In the genomic region with DNA sequence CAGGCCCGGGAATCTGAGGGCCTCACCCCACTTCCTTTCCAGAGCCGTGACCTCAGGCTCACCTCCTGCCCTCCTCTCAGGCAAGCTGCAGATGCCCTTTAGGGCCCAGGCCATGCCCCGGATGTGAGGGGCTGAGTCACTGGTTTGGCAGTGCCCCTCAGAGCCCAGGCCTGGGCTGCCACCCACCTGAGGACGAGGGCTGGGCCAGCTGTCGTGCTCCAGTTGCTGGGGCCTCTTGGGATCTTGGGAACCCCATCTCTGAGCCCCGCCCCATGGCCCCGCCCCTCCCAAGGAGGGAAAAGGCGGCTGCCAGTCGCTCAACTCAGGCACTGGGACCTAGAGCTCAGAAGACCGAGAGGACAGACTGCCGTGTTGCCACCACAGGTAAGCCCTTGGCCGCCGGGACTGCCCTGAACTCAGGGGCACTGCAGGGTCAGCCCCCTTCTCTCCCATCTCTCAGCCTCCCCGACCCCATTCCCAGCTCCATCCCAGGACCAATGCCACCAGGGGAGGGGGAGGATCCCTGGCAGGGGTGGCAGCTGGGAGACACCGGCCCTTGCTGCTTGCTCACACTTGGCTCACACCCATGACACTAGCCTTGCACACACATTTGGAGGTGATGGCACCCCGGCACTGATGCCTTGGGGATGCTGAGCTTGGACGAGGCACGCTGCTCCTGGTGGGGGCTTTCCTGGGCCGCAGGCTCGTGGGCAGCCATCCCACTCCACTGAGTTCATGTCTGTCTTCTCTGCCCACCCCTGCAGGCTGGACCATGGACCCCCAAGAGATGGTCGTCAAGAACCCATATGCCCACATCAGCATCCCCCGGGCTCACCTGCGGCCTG, we compare ENCODE assay signal across 8 cellular contexts. TPM values are rescaled to one million over a fixed set of nuclear protein-coding genes. Genes with fewer than 3 reads are reported as not detected.
DNase-seq lines count a peak whose midpoint lies in the region; ATAC-seq and TF ChIP-seq lines count a peak whose summit lies in the region.

A gene with protein sequence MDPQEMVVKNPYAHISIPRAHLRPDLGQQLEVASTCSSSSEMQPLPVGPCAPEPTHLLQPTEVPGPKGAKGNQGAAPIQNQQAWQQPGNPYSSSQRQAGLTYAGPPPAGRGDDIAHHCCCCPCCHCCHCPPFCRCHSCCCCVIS (plus strand): TSS at position 325 of the 845 bp plus-strand sequence. CDS start 448 bp downstream, at position 773.

- no peak for TF ChIP-seq CTCF in MM.1S (IDR thresholded peaks at IDR 0.05; ENCODE audit: low read length)
- TF ChIP-seq CTCF in neural cell (IDR thresholded peaks at IDR 0.05; ENCODE audit: poor library complexity, severe bottlenecking): no peak

- peaks cover 0 to 13% (median 7%) of the 10 kb centered on the region in 4 donors for H3K4me1 Mint-ChIP-seq in CD4-positive, CD25-positive, alpha-beta regulatory T cell

- H3K27ac ChIP-seq in CD4-positive, CD25-positive, alpha-beta regulatory T cell (ENCODE audit: insufficient read depth, low read length, poor library complexity, severe bottlenecking): peak within 1 kb of the TSS; percentile 90
- no peak within 1 kb of the TSS for H3K27ac ChIP-seq in MM.1S (ENCODE audit: low read length)
- H3K27ac ChIP-seq in duodenal mucosa (ENCODE audit: low read depth, low read length): no peak within 1 kb of the TSS
- peak within 1 kb of the TSS; percentile 61 for H3K27ac ChIP-seq in neural cell (ENCODE audit: low read length)

- no peak for TF ChIP-seq RAD21 in neural cell (conservative IDR thresholded peaks at IDR 0.05)

- peak within 1 kb of the TSS; percentile 59 for H3K4me3 ChIP-seq in CD4-positive, CD25-positive, alpha-beta regulatory T cell (ENCODE audit: low read depth, low read length)
- peak within 1 kb of the TSS; percentile 78 for H3K4me3 ChIP-seq in MM.1S (ENCODE audit: low read length)
- H3K4me3 ChIP-seq in duodenal mucosa (ENCODE audit: low read depth in 1 of 2, low read length in 2 of 2): peak within 1 kb of the TSS; percentile 80 to 86
- H3K4me3 ChIP-seq in neural cell (ENCODE audit: low read length): peak within 1 kb of the TSS; percentile 98

- H3K9ac ChIP-seq in MM.1S (ENCODE audit: low read length): peak within 1 kb of the TSS; percentile 85
- peak within 1 kb of the TSS; percentile 91 to 92 for H3K9ac ChIP-seq in duodenal mucosa (ENCODE audit: low read depth in 1 of 2, low read length in 2 of 2)
- peak within 1 kb of the TSS; percentile 89 for H3K9ac ChIP-seq in neural cell (ENCODE audit: low read length)

- no peaks in the 10 kb centered on the region for H3K9me3 Mint-ChIP-seq in CD4-positive, CD25-positive, alpha-beta regulatory T cell

- no peak for TF ChIP-seq EP300 in neural cell (conservative IDR thresholded peaks at IDR 0.05; ENCODE audit: poor library complexity, severe bottlenecking)

- DNase-seq in CD4-positive, CD25-positive, alpha-beta regulatory T cell: peak in 1 of 3 donors; percentile 56
- DNase-seq in MM.1S (no peak), activated gamma-delta T cell (lab: John Stamatoyannopoulos, UW) (no peak), hippocampal formation (lab: John Stamatoyannopoulos, UW) (no peak)
- no peak for DNase-seq in stimulated activated CD4-positive, alpha-beta T cell treated with anti-CD3 and anti-CD28 coated beads, Interleukin-2, amount 100 ng/mL, for 24 hours

- H3F3A ChIP-seq in MM.1S (ENCODE audit: insufficient read depth, low read length): no peaks in the 10 kb centered on the region; the same call in 1 of the 2 replicates
- H3F3A ChIP-seq in neural cell (ENCODE audit: insufficient read depth, low read length, poor library complexity, severe bottlenecking): no peaks in the 10 kb centered on the region

- peaks cover 21% of the 10 kb centered on the region for H3K4me1 ChIP-seq in CD4-positive, CD25-positive, alpha-beta regulatory T cell (ENCODE audit: control insufficient read depth, insufficient read depth, low read length, poor library complexity, severe bottlenecking)
- peaks cover 9% of the 10 kb centered on the region; the same call in 1 of the 2 replicates for H3K4me1 ChIP-seq in MM.1S (ENCODE audit: low read length)
- H3K4me1 ChIP-seq in duodenal mucosa (ENCODE audit: control insufficient read depth in 1 of 2, insufficient read depth in 2 of 2, low read length in 2 of 2): peaks cover 20 to 43% of the 10 kb centered on the region in 2 donors

- H3K9me2 ChIP-seq in MM.1S (replicated peaks; ENCODE audit: insufficient read depth, low read length) (no peaks in the 10 kb centered on the region), neural cell (ENCODE audit: insufficient read depth, low read length) (no peaks in the 10 kb centered on the region)

- H3K9me3 ChIP-seq in CD4-positive, CD25-positive, alpha-beta regulatory T cell (ENCODE audit: control insufficient read depth in 2 of 2, low read length in 2 of 2): no peaks in the 10 kb centered on the region
- no peaks in the 10 kb centered on the region for H3K9me3 ChIP-seq in MM.1S (replicated peaks; ENCODE audit: insufficient read depth, low read length)
- no peaks in the 10 kb centered on the region for H3K9me3 ChIP-seq in duodenal mucosa (ENCODE audit: control insufficient read depth in 1 of 2, low read length in 2 of 2)
- H3K9me3 ChIP-seq in neural cell (ENCODE audit: low read length): no peaks in the 10 kb centered on the region

- H4K20me1 ChIP-seq in MM.1S (ENCODE audit: insufficient read depth, low read length) (no peaks in the 10 kb centered on the region), neural cell (ENCODE audit: insufficient read depth) (no peaks in the 10 kb centered on the region)

- peak within 1 kb of the TSS; percentile 91 for H2AFZ ChIP-seq in MM.1S (ENCODE audit: low read length)
- H2AFZ ChIP-seq in neural cell (ENCODE audit: low read depth, low read length): peak within 1 kb of the TSS; percentile 91

- H3K36me3 Mint-ChIP-seq in CD4-positive, CD25-positive, alpha-beta regulatory T cell: no peaks in the 10 kb centered on the region

- peak within 1 kb of the TSS; percentile 81 to 93 (median 83) for H3K4me3 Mint-ChIP-seq in CD4-positive, CD25-positive, alpha-beta regulatory T cell

- H3K27me3 Mint-ChIP-seq in CD4-positive, CD25-positive, alpha-beta regulatory T cell: peaks cover 5% of the 10 kb centered on the region

- H3K27me3 ChIP-seq in CD4-positive, CD25-positive, alpha-beta regulatory T cell (ENCODE audit: control insufficient read depth, insufficient read depth, low read length): no peaks in the 10 kb centered on the region
- H3K27me3 ChIP-seq in MM.1S (replicated peaks; ENCODE audit: insufficient read depth, low read length): peaks cover 21% of the 10 kb centered on the region
- peaks cover 4 to 12% of the 10 kb centered on the region in 2 donors for H3K27me3 ChIP-seq in duodenal mucosa (ENCODE audit: control insufficient read depth in 1 of 2, insufficient read depth in 2 of 2, low read length in 2 of 2)
- H3K27me3 ChIP-seq in neural cell (ENCODE audit: insufficient read depth, low read depth, low read length): no peaks in the 10 kb centered on the region

- no peaks in the 10 kb centered on the region for H3K36me3 ChIP-seq in CD4-positive, CD25-positive, alpha-beta regulatory T cell (ENCODE audit: control insufficient read depth, insufficient read depth, low read length)
- H3K36me3 ChIP-seq in MM.1S (replicated peaks; ENCODE audit: insufficient read depth, low read length) (no peaks in the 10 kb centered on the region), duodenal mucosa (ENCODE audit: control insufficient read depth in 1 of 2, insufficient read depth in 2 of 2, low read length in 2 of 2) (no peaks in the 10 kb centered on the region), neural cell (ENCODE audit: insufficient read depth, low read length) (no peaks in the 10 kb centered on the region)

- ATAC-seq in CD4-positive, CD25-positive, alpha-beta regulatory T cell (ENCODE audit: low read depth in 2 of 2): no peak
- ATAC-seq in GM21515 (IDR thresholded peaks at IDR 0.05; ENCODE audit: unreplicated experiment): no peak

- H3K4me2 ChIP-seq in MM.1S (ENCODE audit: low read depth, low read length): peak within 1 kb of the TSS; percentile 77
- H3K4me2 ChIP-seq in neural cell (ENCODE audit: low read length): peak within 1 kb of the TSS; percentile 89

- H3K27ac Mint-ChIP-seq in CD4-positive, CD25-positive, alpha-beta regulatory T cell: peak within 1 kb of the TSS; percentile 38 to 89 (median 56)

- H3K79me2 ChIP-seq in MM.1S (ENCODE audit: low read length) (no peaks in the 10 kb centered on the region), neural cell (replicated peaks; ENCODE audit: insufficient read depth, low read length) (no peaks in the 10 kb centered on the region)

TF ChIP-seq in neural cell, 6 proteins besides CTCF, POLR2A, EP300 and RAD21 (continues in another document):
- TF ChIP-seq POLR2AphosphoS5 (IDR thresholded peaks at IDR 0.05): no peak
- TF ChIP-seq SMC3 (conservative IDR thresholded peaks at IDR 0.05; ENCODE audit: poor library complexity): no peak
- TF ChIP-seq MXI1 (conservative IDR thresholded peaks at IDR 0.05; ENCODE audit: poor library complexity, severe bottlenecking): no peak
- no peak for TF ChIP-seq TAF1 (IDR thresholded peaks at IDR 0.05; ENCODE audit: low read depth)
- no peak for TF ChIP-seq EZH2 (IDR thresholded peaks at IDR 0.05; ENCODE audit: borderline replicate concordance, insufficient read depth, low read length, poor library complexity, severe bottlenecking)

RNA-seq across cellular contexts. Expression of the gene that starts here (rescaled TPM):
- not detected for total RNA-seq in CD4-positive, CD25-positive, alpha-beta regulatory T cell
- not detected for polyA plus RNA-seq in CD4-positive, CD25-positive, alpha-beta regulatory T cell
- polyA plus RNA-seq in neural cell: 1.3 and 3.3 TPM in 2 replicates
- polyA minus RNA-seq in neural cell: 1.6 and 2.9 TPM in 2 replicates

Comparison
In these comparisons a context has a peak if more than half of its experiments do, and no peak if none do; other contexts are left out.
1. H3K27ac ChIP-seq: peak in CD4-positive, CD25-positive, alpha-beta regulatory T cell (single experiment) and neural cell (single experiment); none in MM.1S (single experiment) and duodenal mucosa (single experiment).
2. Peak in every context shown above with its lines, with median percentiles within 50 percentile points of each other: H3K4me3 ChIP-seq and H3K9ac ChIP-seq.